ENCODE assay signal across 16 cellular contexts in the genomic region with DNA sequence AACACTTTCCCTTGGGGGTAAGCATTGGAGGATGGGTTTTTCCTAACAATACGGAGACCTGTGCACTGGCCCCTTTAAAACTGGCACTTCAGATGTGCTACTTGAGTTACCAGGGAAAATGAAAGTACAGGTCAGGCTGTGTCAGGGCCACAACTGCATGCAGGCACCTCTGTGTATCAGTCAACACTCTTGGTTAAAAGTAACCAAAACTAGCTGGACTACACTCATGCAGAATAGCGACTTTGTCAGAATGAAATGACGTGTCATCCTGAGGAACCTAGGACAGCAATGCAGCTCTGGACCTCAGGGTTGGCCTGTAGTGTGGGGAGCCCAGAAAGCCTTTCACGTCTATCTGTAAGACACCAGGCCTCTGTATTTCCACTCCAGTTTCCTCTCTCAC. TPM values are rescaled to one million over a fixed set of nuclear protein-coding genes. Genes with fewer than 3 reads are reported as not detected.
DNase-seq lines count a peak whose midpoint lies in the region; ATAC-seq and TF ChIP-seq lines count a peak whose summit lies in the region.
"Had no signal": no experiment of that assay in that cellular context is flagged by ENCODE, and none has a peak within 500 bp of the region (broad histone marks: within the 10 kb centered on the region; RNA-seq: fewer than 3 reads in every experiment).

No MANE protein-coding gene starts in this region.

- no peaks in the 10 kb centered on the region for H3K9me3 Mint-ChIP-seq in activated naive CD8-positive, alpha-beta T cell treated with anti-CD3 and anti-CD28 coated beads, Interleukin-2, amount 50 U/mL, for 24 hours
- H3K9me3 Mint-ChIP-seq: activated CD4-positive, alpha-beta T cell treated with anti-CD3 and anti-CD28 coated beads, Interleukin-2, amount 10 ng/mL, durations not matched to agents 7 days and 5 days; activated naive CD4-positive, alpha-beta T cell treated with anti-CD3 and anti-CD28 coated beads, Interleukin-2, amount 50 U/mL, for 24 hours; activated T-cell treated with anti-CD3 and anti-CD28 coated beads, Interleukin-2, amount 50 U/mL, for 4 hours had no signal

- no CpG with 5 or more reads among the region's 4 CpGs for WGBS in trophoblast cell (ENCODE audit: extremely low coverage, insufficient coverage, insufficient read length)

- H3K9ac ChIP-seq in trophoblast cell (ENCODE audit: low read length): no peak overlapping the region

- no peak overlapping the region for H3K4me2 ChIP-seq in trophoblast cell (ENCODE audit: low read length)

- no peak overlapping the region for H2BK12ac ChIP-seq in trophoblast cell (ENCODE audit: low read length)

- H3K27me3 ChIP-seq in trophoblast cell (ENCODE audit: insufficient read depth, low read length): no peaks in the 10 kb centered on the region
- H3K27me3 ChIP-seq: colonic mucosa, stomach had no signal

- peak; percentile 80 for ATAC-seq in GM19452 (IDR thresholded peaks at IDR 0.05; ENCODE audit: unreplicated experiment)
- ATAC-seq in activated naive CD8-positive, alpha-beta T cell treated with anti-CD3 and anti-CD28 coated beads, Interleukin-2, amount 50 U/mL, for 24 hours: peak; percentile 13
- ATAC-seq in HG03135 (IDR thresholded peaks at IDR 0.05; ENCODE audit: unreplicated experiment): no peak
- ATAC-seq: activated T-cell treated with anti-CD3 and anti-CD28 coated beads, Interleukin-2, amount 50 U/mL, for 4 hours had no signal

- no peak overlapping the region for H3K4ac ChIP-seq in trophoblast cell (ENCODE audit: low read depth, low read length)

- H2BK5ac ChIP-seq in trophoblast cell (ENCODE audit: low read depth, low read length, poor library complexity): no peak overlapping the region

- peak overlapping the region; percentile 58 for H4K91ac ChIP-seq in trophoblast cell (ENCODE audit: low read depth, low read length)

- H3K4me1 ChIP-seq in trophoblast cell (ENCODE audit: control insufficient read depth in 1 of 2, insufficient read depth in 2 of 2, low read length in 2 of 2): no peaks in the 10 kb centered on the region
- H3K4me1 ChIP-seq: colonic mucosa had no signal

- no peak overlapping the region for H3K18ac ChIP-seq in trophoblast cell (ENCODE audit: low read length)

- no peaks in the 10 kb centered on the region for H3K9me3 ChIP-seq in trophoblast cell (ENCODE audit: insufficient read depth, low read depth, low read length)
- H3K9me3 ChIP-seq: colonic mucosa, stomach had no signal

- H4K12ac ChIP-seq in trophoblast cell (ENCODE audit: low read depth, low read length): no peak overlapping the region

- H3K23ac ChIP-seq in trophoblast cell (ENCODE audit: low read length): no peak overlapping the region

- no peaks in the 10 kb centered on the region for H3K79me1 ChIP-seq in trophoblast cell (ENCODE audit: low read length)

- no peaks in the 10 kb centered on the region for H3K27me3 Mint-ChIP-seq in activated naive CD8-positive, alpha-beta T cell treated with anti-CD3 and anti-CD28 coated beads, Interleukin-2, amount 50 U/mL, for 24 hours
- H3K27me3 Mint-ChIP-seq: activated CD4-positive, alpha-beta T cell treated with anti-CD3 and anti-CD28 coated beads, Interleukin-2, amount 10 ng/mL, durations not matched to agents 7 days and 5 days; activated naive CD4-positive, alpha-beta T cell treated with anti-CD3 and anti-CD28 coated beads, Interleukin-2, amount 50 U/mL, for 24 hours had no signal

- no peaks in the 10 kb centered on the region for H3K79me2 ChIP-seq in trophoblast cell (ENCODE audit: control insufficient read depth, insufficient read depth, low read length, poor library complexity)

- peak; percentile 17 for DNase-seq in GM13977 (ENCODE audit: low spot score)
- no peak for DNase-seq in activated naive CD8-positive, alpha-beta T cell treated with anti-CD3 and anti-CD28 coated beads, Interleukin-2, amount 50 U/mL, for 24 hours
- DNase-seq in trophoblast cell: peak; percentile 36 to 60
- DNase-seq in NCI-H2171 treated with DMSO at 0.1 percent for 48 hours (lab: John Stamatoyannopoulos, UW): no peak
- no peak for DNase-seq in NCI-H1436 (lab: John Stamatoyannopoulos, UW)
- DNase-seq in COR-L47 (lab: John Stamatoyannopoulos, UW): no peak
- DNase-seq: activated CD4-positive, alpha-beta T cell treated with anti-CD3 and anti-CD28 coated beads, Interleukin-2, amount 10 ng/mL, durations not matched to agents 7 days and 5 days; activated T-cell treated with anti-CD3 and anti-CD28 coated beads, Interleukin-2, amount 50 U/mL, for 4 hours; colonic mucosa; MM.1S; NCI-H187; stomach had no signal

- H3K14ac ChIP-seq in trophoblast cell (ENCODE audit: low read length): no peak overlapping the region

- no peak for TF ChIP-seq CTCF in GM13977 (IDR thresholded peaks at IDR 0.05; ENCODE audit: extremely low read depth, insufficient read depth, missing control alignments)

- in situ Hi-C loops in GM13977 (cut with MboI; ENCODE audit: low pct_unique_long_range_greater_than_20kb, low sequenced_read_pairs, unreplicated experiment): loop anchor here (25.0 kb wide), 2 partner anchors 106 to 256 kb away; no protein-coding TSS in a partner anchor

- no peak overlapping the region for H3K27ac Mint-ChIP-seq in activated naive CD8-positive, alpha-beta T cell treated with anti-CD3 and anti-CD28 coated beads, Interleukin-2, amount 50 U/mL, for 24 hours
- H3K27ac Mint-ChIP-seq: activated CD4-positive, alpha-beta T cell treated with anti-CD3 and anti-CD28 coated beads, Interleukin-2, amount 10 ng/mL, durations not matched to agents 7 days and 5 days; activated naive CD4-positive, alpha-beta T cell treated with anti-CD3 and anti-CD28 coated beads, Interleukin-2, amount 50 U/mL, for 24 hours had no signal

- H3K27ac ChIP-seq in trophoblast cell (ENCODE audit: low read depth, low read length): no peak overlapping the region
- H3K27ac ChIP-seq: colonic mucosa, stomach had no signal

- no peak overlapping the region for H3K4me3 Mint-ChIP-seq in activated naive CD8-positive, alpha-beta T cell treated with anti-CD3 and anti-CD28 coated beads, Interleukin-2, amount 50 U/mL, for 24 hours
- H3K4me3 Mint-ChIP-seq: activated CD4-positive, alpha-beta T cell treated with anti-CD3 and anti-CD28 coated beads, Interleukin-2, amount 10 ng/mL, durations not matched to agents 7 days and 5 days; activated naive CD4-positive, alpha-beta T cell treated with anti-CD3 and anti-CD28 coated beads, Interleukin-2, amount 50 U/mL, for 24 hours; activated T-cell treated with anti-CD3 and anti-CD28 coated beads, Interleukin-2, amount 50 U/mL, for 4 hours had no signal

- no peak overlapping the region for H2AFZ ChIP-seq in trophoblast cell (ENCODE audit: insufficient read depth, low read length, poor library complexity)

- H2AK5ac ChIP-seq in trophoblast cell (ENCODE audit: low read length): no peak overlapping the region

- peaks cover 24% of the 10 kb centered on the region for H3K36me3 Mint-ChIP-seq in activated naive CD8-positive, alpha-beta T cell treated with anti-CD3 and anti-CD28 coated beads, Interleukin-2, amount 50 U/mL, for 24 hours (ENCODE audit: low read depth)

- H2BK120ac ChIP-seq in trophoblast cell (ENCODE audit: insufficient read depth, low read length, poor library complexity): no peak overlapping the region

- no peak overlapping the region for H3K4me3 ChIP-seq in trophoblast cell (ENCODE audit: low read depth, low read length)
- H3K4me3 ChIP-seq: colonic mucosa, lung, stomach had no signal

- H3K4me1 Mint-ChIP-seq in activated naive CD8-positive, alpha-beta T cell treated with anti-CD3 and anti-CD28 coated beads, Interleukin-2, amount 50 U/mL, for 24 hours: peaks cover 16% of the 10 kb centered on the region

- no peaks in the 10 kb centered on the region for H3K36me3 ChIP-seq in trophoblast cell (ENCODE audit: control insufficient read depth in 1 of 2, insufficient read depth in 2 of 2, low read length in 2 of 2)
- H3K36me3 ChIP-seq: colonic mucosa, stomach had no signal

- H4K8ac ChIP-seq in trophoblast cell (ENCODE audit: low read depth, low read length): no peak overlapping the region

RNA-seq across cellular contexts. Expression of a gene that starts 33.8 kb away (rescaled TPM):
- 0.25 and 0.42 TPM in 2 replicates for polyA plus RNA-seq in trophoblast cell (2013)

RNA-seq across cellular contexts. Expression of a gene that starts 34.3 kb away (rescaled TPM):
- 1.4 and 1.9 TPM in 2 replicates for polyA plus RNA-seq in trophoblast cell (2013)

Comparison
In these comparisons a context has a peak if more than half of its experiments do, and no peak if none do; other contexts are left out.
1. DNase-seq: peak in GM13977 (single experiment) and trophoblast cell (2 of 2); none in activated naive CD8-positive, alpha-beta T cell treated with anti-CD3 and anti-CD28 coated beads, Interleukin-2, amount 50 U/mL, for 24 hours (single experiment), NCI-H2171 treated with DMSO at 0.1 percent for 48 hours (single experiment), NCI-H1436 (single experiment) and COR-L47 (single experiment).